ENCODE assay signal across 23 cellular contexts in genomic region chr6:37641546-37641945, GRCh38.
"Had no signal": no experiment of that assay in that cellular context is flagged by ENCODE, and none has a peak within 500 bp of the region (broad histone marks: within the 10 kb centered on the region; RNA-seq: fewer than 3 reads in every experiment).

No MANE protein-coding gene starts in this region.

- H3K36me3 Mint-ChIP-seq: natural killer cell treated with Interleukin-12 subunit alpha and Interleukin-12 subunit beta and Interleukin-15 and Interleukin-18, amount 100 ng/mL, for 72 hours; neural progenitor cell; stimulated activated effector memory CD8-positive, alpha-beta T cell treated with anti-CD3 and anti-CD28 coated beads, Interleukin-12 subunit alpha, Interleukin-12 subunit beta, amount 100 ng/mL, for 72 hours; type B pancreatic cell had no signal

- H3K4me3 Mint-ChIP-seq: dendritic cell treated with granulocyte-macrophage colony-stimulating factor and Interleukin-4, amounts not matched to agents 40 ng/mL and 50 ng/mL, for 4 days; endodermal cell; memory B cell; natural killer cell treated with Interleukin-12 subunit alpha and Interleukin-12 subunit beta and Interleukin-15 and Interleukin-18, amount 100 ng/mL, for 72 hours; neural progenitor cell; stimulated activated effector memory CD8-positive, alpha-beta T cell treated with anti-CD3 and anti-CD28 coated beads, Interleukin-12 subunit alpha, Interleukin-12 subunit beta, amount 100 ng/mL, for 72 hours; type B pancreatic cell had no signal

- H3K9me3 ChIP-seq: colonic mucosa, gastrocnemius medialis, heart left ventricle, psoas muscle, sigmoid colon, stomach, testis, tibial artery had no signal

- H3K4me1 Mint-ChIP-seq: neural progenitor cell had no signal

- DNase-seq: colonic mucosa; effector CD8-positive, alpha-beta T cell; endodermal cell; foreskin fibroblast; gastrocnemius medialis; heart left ventricle; kidney; psoas muscle; right cardiac atrium; sigmoid colon; stimulated activated CD4-positive, alpha-beta T cell treated with anti-CD3 and anti-CD28 coated beads, Interleukin-2, amount 100 ng/mL, for 24 hours; stimulated activated CD4-positive, alpha-beta T cell treated with anti-CD3 and anti-CD28 coated beads, Interleukin-4, amount 100 ng/mL, for 24 hours; stimulated activated naive CD4-positive, alpha-beta T cell treated with Interleukin-2 at 50 U/mL for 16 hours; stomach; testis; tibial artery had no signal

- H3K27ac Mint-ChIP-seq: dendritic cell treated with granulocyte-macrophage colony-stimulating factor and Interleukin-4, amounts not matched to agents 40 ng/mL and 50 ng/mL, for 4 days; endodermal cell; memory B cell; natural killer cell treated with Interleukin-12 subunit alpha and Interleukin-12 subunit beta and Interleukin-15 and Interleukin-18, amount 100 ng/mL, for 72 hours; neural progenitor cell; stimulated activated effector memory CD8-positive, alpha-beta T cell treated with anti-CD3 and anti-CD28 coated beads, Interleukin-12 subunit alpha, Interleukin-12 subunit beta, amount 100 ng/mL, for 72 hours; type B pancreatic cell had no signal

- ATAC-seq: heart left ventricle; left lobe of liver; natural killer cell treated with Interleukin-12 subunit alpha and Interleukin-12 subunit beta and Interleukin-15 and Interleukin-18, amount 100 ng/mL, for 72 hours; right cardiac atrium; stimulated activated effector memory CD8-positive, alpha-beta T cell treated with anti-CD3 and anti-CD28 coated beads, Interleukin-12 subunit alpha, Interleukin-12 subunit beta, amount 100 ng/mL, for 72 hours had no signal

- H3K9me3 Mint-ChIP-seq: dendritic cell treated with granulocyte-macrophage colony-stimulating factor and Interleukin-4, amounts not matched to agents 40 ng/mL and 50 ng/mL, for 4 days; endodermal cell; memory B cell; natural killer cell treated with Interleukin-12 subunit alpha and Interleukin-12 subunit beta and Interleukin-15 and Interleukin-18, amount 100 ng/mL, for 72 hours; neural progenitor cell; stimulated activated effector memory CD8-positive, alpha-beta T cell treated with anti-CD3 and anti-CD28 coated beads, Interleukin-12 subunit alpha, Interleukin-12 subunit beta, amount 100 ng/mL, for 72 hours; type B pancreatic cell had no signal
